Comparison of ENCODE assay signal across 1 cellular context in the genomic region with DNA sequence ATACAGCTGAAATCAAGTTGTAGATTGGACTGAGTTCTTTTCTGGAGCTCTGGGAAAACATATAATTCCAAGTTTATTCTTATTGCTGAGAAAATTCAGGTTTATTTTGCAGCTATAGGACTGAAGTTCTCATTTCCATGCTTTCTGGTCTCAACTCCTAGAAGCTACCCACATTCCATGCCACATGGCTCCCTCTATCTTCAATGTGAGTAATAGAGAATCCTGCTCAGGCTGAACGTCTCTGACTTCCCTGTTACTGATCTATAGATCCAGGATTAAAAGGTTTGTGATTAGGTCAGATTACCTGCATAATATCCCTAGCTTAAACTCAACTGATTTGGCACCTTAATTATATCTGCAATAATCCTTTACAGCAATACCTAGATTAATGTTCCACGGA.
TF ChIP-seq lines count a peak whose summit lies in the region.

No MANE protein-coding gene starts in this region.

TF ChIP-seq in HepG2, 621 proteins besides CTCF, POLR2A, EP300 and RAD21 (continued from another document):
- TF ChIP-seq, protein P1, sequence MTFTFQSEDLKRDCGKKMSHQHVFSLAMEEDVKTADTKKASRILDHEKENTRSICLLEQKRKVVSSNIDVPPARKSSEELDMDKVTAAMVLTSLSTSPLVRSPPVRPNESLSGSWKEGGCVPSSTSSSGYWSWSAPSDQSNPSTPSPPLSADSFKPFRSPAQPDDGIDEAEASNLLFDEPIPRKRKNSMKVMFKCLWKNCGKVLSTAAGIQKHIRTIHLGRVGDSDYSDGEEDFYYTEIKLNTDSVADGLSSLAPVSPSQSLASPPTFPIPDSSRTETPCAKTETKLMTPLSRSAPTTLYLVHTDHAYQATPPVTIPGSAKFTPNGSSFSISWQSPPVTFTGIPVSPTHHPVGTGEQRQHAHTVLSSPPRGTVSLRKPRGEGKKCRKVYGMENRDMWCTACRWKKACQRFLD (CRISPR knock-in tag; IDR thresholded peaks at IDR 0.05; ENCODE audit: borderline replicate concordance), result no peak
- no peak for TF ChIP-seq RARG (CRISPR knock-in tag; IDR thresholded peaks at IDR 0.05; ENCODE audit: low read depth)
- no peak for TF ChIP-seq ZNF343 (CRISPR knock-in tag; IDR thresholded peaks at IDR 0.05)
- no peak for TF ChIP-seq SRSF1 (optimal IDR thresholded peaks at IDR 0.05; ENCODE audit: low read depth, low read length)
- TF ChIP-seq ZNF280D (CRISPR knock-in tag; IDR thresholded peaks at IDR 0.05), result no peak
- TF ChIP-seq NFE2L1 (CRISPR knock-in tag; IDR thresholded peaks at IDR 0.05; ENCODE audit: borderline replicate concordance), result no peak
- no peak for TF ChIP-seq ZNF317 (CRISPR knock-in tag; IDR thresholded peaks at IDR 0.05)
- TF ChIP-seq ZFP36L1 (CRISPR knock-in tag; IDR thresholded peaks at IDR 0.05), result no peak
- TF ChIP-seq, protein P2, sequence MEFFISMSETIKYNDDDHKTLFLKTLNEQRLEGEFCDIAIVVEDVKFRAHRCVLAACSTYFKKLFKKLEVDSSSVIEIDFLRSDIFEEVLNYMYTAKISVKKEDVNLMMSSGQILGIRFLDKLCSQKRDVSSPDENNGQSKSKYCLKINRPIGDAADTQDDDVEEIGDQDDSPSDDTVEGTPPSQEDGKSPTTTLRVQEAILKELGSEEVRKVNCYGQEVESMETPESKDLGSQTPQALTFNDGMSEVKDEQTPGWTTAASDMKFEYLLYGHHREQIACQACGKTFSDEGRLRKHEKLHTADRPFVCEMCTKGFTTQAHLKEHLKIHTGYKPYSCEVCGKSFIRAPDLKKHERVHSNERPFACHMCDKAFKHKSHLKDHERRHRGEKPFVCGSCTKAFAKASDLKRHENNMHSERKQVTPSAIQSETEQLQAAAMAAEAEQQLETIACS (CRISPR knock-in tag; IDR thresholded peaks at IDR 0.05), result no peak
- no peak for TF ChIP-seq CENPBD1 (CRISPR knock-in tag; IDR thresholded peaks at IDR 0.05; ENCODE audit: borderline replicate concordance, low read depth)
- TF ChIP-seq ZBTB38 (CRISPR knock-in tag; IDR thresholded peaks at IDR 0.05), result no peak
